40 cellular contexts compared by ENCODE assay signal in the genomic region with DNA sequence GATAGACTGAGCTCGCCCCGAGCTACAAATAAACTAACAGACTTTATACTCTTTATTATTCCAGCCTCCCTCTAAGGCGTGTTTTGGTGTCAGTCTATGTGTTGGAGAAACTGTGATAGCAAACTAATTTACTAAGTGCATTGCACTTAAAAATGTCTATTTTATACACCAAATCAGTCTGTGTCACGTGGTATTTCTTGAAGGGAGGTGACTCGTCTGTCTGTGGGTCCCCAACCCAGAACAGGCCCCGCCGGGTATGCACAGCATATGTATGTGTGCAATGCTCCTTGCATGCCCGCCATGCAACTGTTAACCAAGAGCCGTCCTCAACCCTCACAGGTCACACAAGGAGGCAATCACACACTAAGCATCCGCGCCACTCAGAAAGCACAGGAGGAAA. TPM values are rescaled to one million over a fixed set of nuclear protein-coding genes. Genes with fewer than 3 reads are reported as not detected.
"Had no signal": no experiment of that assay in that cellular context is flagged by ENCODE, and none has a peak within 500 bp of the region (broad histone marks: within the 10 kb centered on the region; RNA-seq: fewer than 3 reads in every experiment).

No MANE protein-coding gene starts in this region.

- H3K4me1 Mint-ChIP-seq: activated T-helper 17 cell treated with anti-CD3 and anti-CD28 coated beads, Interleukin-2, amount 50 U/mL, for 72 hours had no signal

- H3K9me3 ChIP-seq: adrenal gland, body of pancreas had no signal

- H3K27ac Mint-ChIP-seq: activated B cell treated with CpG ODN at 0.5 μM for 24 hours; activated CD4-positive, alpha-beta memory T cell treated with anti-CD3 and anti-CD28 coated beads for 36 hours; activated CD4-positive, alpha-beta T cell treated with anti-CD3 and anti-CD28 coated beads, Interleukin-2, amount 10 ng/mL, durations not matched to agents 24 days and 14 days; activated CD8-positive, alpha-beta T cell treated with anti-CD3 and anti-CD28 coated beads for 36 hours; activated naive CD4-positive, alpha-beta T cell treated with anti-CD3 and anti-CD28 coated beads for 36 hours; activated naive CD4-positive, alpha-beta T cell treated with anti-CD3 and anti-CD28 coated beads, Interleukin-2, amount 50 U/mL, for 72 hours; activated naive CD8-positive, alpha-beta T cell treated with anti-CD3 and anti-CD28 coated beads for 36 hours; activated T-cell treated with anti-CD3 and anti-CD28 coated beads, Interleukin-2, amount 50 U/mL, for 72 hours; activated T-helper 1 cell treated with anti-CD3 and anti-CD28 coated beads, Interleukin-12 subunit alpha, Interleukin-12 subunit beta, Interleukin-2, Interleukin-4 antibody, amounts not matched to agents 30 ng/mL and 10 ng/mL and 1 ng/mL, durations not matched to agents 14 hours and 24 hours and 36 hours; activated T-helper 17 cell treated with anti-CD3 and anti-CD28 coated beads, Interleukin-2, amount 50 U/mL, for 72 hours; T-helper 1 cell treated with Interleukin-12 subunit alpha and Interleukin-12 subunit beta and Interleukin-4 antibody, amounts not matched to agents 30 μg/mL and 1 μg/mL, for 36 hours; T-helper 2 cell treated with Interferon-gamma antibody and Interleukin-4, amounts not matched to agents 5 μg/mL and 100 μg/mL, for 36 hours had no signal

- H3K4me3 ChIP-seq: adrenal gland, body of pancreas, cardiac muscle cell had no signal

- H3K4me3 Mint-ChIP-seq: activated B cell treated with CpG ODN at 0.5 μM for 24 hours; activated CD4-positive, alpha-beta memory T cell treated with anti-CD3 and anti-CD28 coated beads for 36 hours; activated CD4-positive, alpha-beta T cell treated with anti-CD3 and anti-CD28 coated beads, Interleukin-2, amount 10 ng/mL, durations not matched to agents 24 days and 14 days; activated CD8-positive, alpha-beta T cell treated with anti-CD3 and anti-CD28 coated beads for 36 hours; activated naive CD4-positive, alpha-beta T cell treated with anti-CD3 and anti-CD28 coated beads for 36 hours; activated naive CD8-positive, alpha-beta T cell treated with anti-CD3 and anti-CD28 coated beads for 36 hours; activated T-cell treated with anti-CD3 and anti-CD28 coated beads, Interleukin-2, amount 50 U/mL, for 4 hours; activated T-cell treated with anti-CD3 and anti-CD28 coated beads, Interleukin-2, amount 50 U/mL, for 72 hours; activated T-helper 1 cell treated with anti-CD3 and anti-CD28 coated beads, Interleukin-12 subunit alpha, Interleukin-12 subunit beta, Interleukin-2, Interleukin-4 antibody, amounts not matched to agents 30 ng/mL and 10 ng/mL and 1 ng/mL, durations not matched to agents 14 hours and 24 hours and 36 hours; activated T-helper 17 cell treated with anti-CD3 and anti-CD28 coated beads, Interleukin-2, amount 50 U/mL, for 72 hours; central memory CD8-positive, alpha-beta T cell; T-helper 1 cell treated with Interleukin-12 subunit alpha and Interleukin-12 subunit beta and Interleukin-4 antibody, amounts not matched to agents 30 μg/mL and 1 μg/mL, for 36 hours; T-helper 2 cell treated with Interferon-gamma antibody and Interleukin-4, amounts not matched to agents 5 μg/mL and 100 μg/mL, for 36 hours had no signal

- H3K4me1 ChIP-seq: adrenal gland had no signal

- ATAC-seq: activated CD8-positive, alpha-beta T cell treated with anti-CD3 and anti-CD28 coated beads for 36 hours; activated naive CD4-positive, alpha-beta T cell treated with anti-CD3 and anti-CD28 coated beads, Interleukin-2, amount 50 U/mL, for 72 hours; activated T-cell treated with anti-CD3 and anti-CD28 coated beads, Interleukin-2, amount 50 U/mL, for 4 hours; activated T-cell treated with anti-CD3 and anti-CD28 coated beads, Interleukin-2, amount 50 U/mL, for 72 hours; activated T-helper 17 cell treated with anti-CD3 and anti-CD28 coated beads, Interleukin-2, amount 50 U/mL, for 72 hours; body of pancreas had no signal

- H3K9me3 Mint-ChIP-seq: activated B cell treated with CpG ODN at 0.5 μM for 24 hours; activated CD4-positive, alpha-beta memory T cell treated with anti-CD3 and anti-CD28 coated beads for 36 hours; activated CD4-positive, alpha-beta T cell treated with anti-CD3 and anti-CD28 coated beads, Interleukin-2, amount 10 ng/mL, durations not matched to agents 24 days and 14 days; activated CD8-positive, alpha-beta T cell treated with anti-CD3 and anti-CD28 coated beads for 36 hours; activated naive CD4-positive, alpha-beta T cell treated with anti-CD3 and anti-CD28 coated beads for 36 hours; activated naive CD4-positive, alpha-beta T cell treated with anti-CD3 and anti-CD28 coated beads, Interleukin-2, amount 50 U/mL, for 72 hours; activated naive CD8-positive, alpha-beta T cell treated with anti-CD3 and anti-CD28 coated beads for 36 hours; activated T-cell treated with anti-CD3 and anti-CD28 coated beads, Interleukin-2, amount 50 U/mL, for 4 hours; activated T-cell treated with anti-CD3 and anti-CD28 coated beads, Interleukin-2, amount 50 U/mL, for 72 hours; activated T-helper 1 cell treated with anti-CD3 and anti-CD28 coated beads, Interleukin-12 subunit alpha, Interleukin-12 subunit beta, Interleukin-2, Interleukin-4 antibody, amounts not matched to agents 30 ng/mL and 10 ng/mL and 1 ng/mL, durations not matched to agents 14 hours and 24 hours and 36 hours; activated T-helper 17 cell treated with anti-CD3 and anti-CD28 coated beads, Interleukin-2, amount 50 U/mL, for 72 hours; central memory CD8-positive, alpha-beta T cell; T-helper 1 cell treated with Interleukin-12 subunit alpha and Interleukin-12 subunit beta and Interleukin-4 antibody, amounts not matched to agents 30 μg/mL and 1 μg/mL, for 36 hours; T-helper 2 cell treated with Interferon-gamma antibody and Interleukin-4, amounts not matched to agents 5 μg/mL and 100 μg/mL, for 36 hours had no signal

- FAIRE-seq: astrocyte, bronchial epithelial cell, TTC549 had no signal

- H3K36me3 Mint-ChIP-seq: activated CD4-positive, alpha-beta memory T cell treated with anti-CD3 and anti-CD28 coated beads for 36 hours; activated naive CD4-positive, alpha-beta T cell treated with anti-CD3 and anti-CD28 coated beads, Interleukin-2, amount 50 U/mL, for 72 hours; activated naive CD8-positive, alpha-beta T cell treated with anti-CD3 and anti-CD28 coated beads for 36 hours had no signal

- DNase-seq: activated B cell treated with CpG ODN at 0.5 μM for 24 hours; activated CD4-positive, alpha-beta memory T cell treated with anti-CD3 and anti-CD28 coated beads for 36 hours; activated CD4-positive, alpha-beta T cell treated with anti-CD3 and anti-CD28 coated beads for 4 hours; activated CD4-positive, alpha-beta T cell treated with anti-CD3 and anti-CD28 coated beads, Interleukin-2, amount 10 ng/mL, durations not matched to agents 24 days and 14 days; activated CD4-positive, alpha-beta T cell treated with anti-CD3 and anti-CD28 coated beads, Interleukin-2, amount 50 U/mL, for 1 hour; activated CD4-positive, alpha-beta T cell treated with anti-CD3 and anti-CD28 coated beads, Interleukin-2, amount 50 U/mL, for 4 hours; activated CD4-positive, CD25-positive, alpha-beta regulatory T cell treated with anti-CD3 and anti-CD28 coated beads, Interleukin-2, amount 50 U/mL, for 72 hours; activated CD8-positive, alpha-beta memory T cell treated with anti-CD3 and anti-CD28 coated beads, Interleukin-2, amount 50 U/mL, for 4 hours; activated CD8-positive, alpha-beta T cell treated with anti-CD3 and anti-CD28 coated beads for 36 hours; activated effector memory CD4-positive, alpha-beta T cell treated with anti-CD3 and anti-CD28 coated beads, Interleukin-2, amount 50 U/mL, for 16 hours; activated gamma-delta T cell treated with Interleukin-2 at 50 U/mL for 16 hours; activated naive CD4-positive, alpha-beta T cell; activated naive CD4-positive, alpha-beta T cell treated with anti-CD3 and anti-CD28 coated beads for 36 hours; activated naive CD4-positive, alpha-beta T cell treated with anti-CD3 and anti-CD28 coated beads, Interleukin-2, amount 50 U/mL, for 16 hours; activated naive CD8-positive, alpha-beta T cell treated with anti-CD3 and anti-CD28 coated beads for 36 hours; activated T-cell treated with anti-CD3 and anti-CD28 coated beads for 4 hours; activated T-cell treated with anti-CD3 and anti-CD28 coated beads, Interleukin-2, amount 50 U/mL, for 1 hour; activated T-cell treated with anti-CD3 and anti-CD28 coated beads, Interleukin-2, amount 50 U/mL, for 4 hours; activated T-cell treated with anti-CD3 and anti-CD28 coated beads, Interleukin-2, amount 50 U/mL, for 72 hours; adrenal gland; amniotic stem cell; aorta; body of pancreas; caudate nucleus; cerebellar nuclear complex; T-helper 1 cell; T-helper 2 cell; T-helper 9 cell had no signal

- H3K36me3 ChIP-seq: adrenal gland, cardiac muscle cell had no signal

- H3K27ac ChIP-seq: adrenal gland, body of pancreas, cardiac muscle cell, VCaP had no signal

RNA-seq across cellular contexts. Expression of a gene that starts 4.4 kb away (rescaled TPM):
- total RNA-seq: activated CD4-positive, alpha-beta memory T cell treated with anti-CD3 and anti-CD28 coated beads for 36 hours; activated CD4-positive, alpha-beta T cell treated with anti-CD3 and anti-CD28 coated beads, Interleukin-2, amount 10 ng/mL, durations not matched to agents 24 days and 14 days; activated CD8-positive, alpha-beta memory T cell treated with anti-CD3 and anti-CD28 coated beads for 36 hours; activated CD8-positive, alpha-beta T cell treated with anti-CD3 and anti-CD28 coated beads for 36 hours; activated naive CD4-positive, alpha-beta T cell treated with anti-CD3 and anti-CD28 coated beads for 36 hours; activated naive CD4-positive, alpha-beta T cell treated with anti-CD3 and anti-CD28 coated beads, Interleukin-2, amount 50 U/mL, for 72 hours; activated naive CD8-positive, alpha-beta T cell treated with anti-CD3 and anti-CD28 coated beads for 36 hours; activated T-cell treated with anti-CD3 and anti-CD28 coated beads, Interleukin-2, amount 50 U/mL, for 4 hours; activated T-helper 1 cell treated with anti-CD3 and anti-CD28 coated beads, Interleukin-12 subunit alpha, Interleukin-12 subunit beta, Interleukin-2, Interleukin-4 antibody, amounts not matched to agents 30 ng/mL and 10 ng/mL and 1 ng/mL, durations not matched to agents 14 hours and 24 hours and 36 hours; activated T-helper 17 cell treated with anti-CD3 and anti-CD28 coated beads, Interleukin-2, amount 50 U/mL, for 72 hours had no signal
